26 cellular contexts compared by ENCODE assay signal in the genomic region with DNA sequence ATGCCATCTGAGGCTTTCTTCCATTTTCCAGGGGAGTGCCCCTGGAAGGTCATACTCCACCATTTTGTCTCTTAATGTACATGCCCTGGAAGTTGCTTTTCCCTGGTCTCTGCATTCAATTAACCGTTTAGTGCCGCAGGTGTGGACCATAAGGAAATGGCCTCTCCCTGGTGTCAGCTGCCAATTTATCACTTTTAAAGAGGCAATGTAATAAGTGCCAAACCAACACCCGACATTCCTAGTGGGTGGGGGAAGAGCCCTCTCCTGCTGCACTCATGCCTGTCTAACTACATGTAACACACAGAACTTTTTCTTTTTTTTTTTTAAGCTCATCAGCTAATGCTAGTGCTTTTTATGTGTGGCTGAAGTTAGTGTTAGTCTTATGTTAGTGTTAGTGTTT. TPM values are rescaled to one million over a fixed set of nuclear protein-coding genes. Genes with fewer than 3 reads are reported as not detected.
DNase-seq lines count a peak whose midpoint lies in the region; ATAC-seq, FAIRE-seq and TF ChIP-seq lines count a peak whose summit lies in the region.
"Had no signal": no experiment of that assay in that cellular context is flagged by ENCODE, and none has a peak within 500 bp of the region (broad histone marks: within the 10 kb centered on the region; RNA-seq: fewer than 3 reads in every experiment).

No MANE protein-coding gene starts in this region.

- no peak overlapping the region for H3K18ac ChIP-seq in H1 (ENCODE audit: extremely low read depth, low read length)

- WGBS in H1 (ENCODE audit: extremely low coverage in 1 of 2, insufficient coverage in 1 of 2, insufficient read length in 1 of 2, insufficient replicate concordance in 2 of 2, low coverage in 1 of 2, low lambda C conversion rate in 2 of 2, missing lambda C conversion rate in 1 of 2), 2 experiments: 89% methylated on average over 3 of the region's 3 CpGs; no CpG with 5 or more reads in 1 of the 2 experiments

- H3K4ac ChIP-seq in H1 (replicated peaks; ENCODE audit: insufficient read length, low read depth, low read length): no peak overlapping the region

- ATAC-seq in GM19351 (IDR thresholded peaks at IDR 0.05; ENCODE audit: unreplicated experiment): no peak
- ATAC-seq: activated CD8-positive, alpha-beta T cell treated with anti-CD3 and anti-CD28 coated beads, Interleukin-2, amount 10 ng/mL, durations not matched to agents 7 days and 5 days; body of pancreas; heart left ventricle; sciatic nerve had no signal

- H2AK5ac ChIP-seq in H1 (ENCODE audit: low read depth, low read length): no peak overlapping the region

- DNase-seq in HFFc6 (no peak), H1 (ENCODE audit: low read depth in 1 of 2, low spot score in 2 of 2) (no peak), AG20443 (ENCODE audit: low spot score) (no peak)
- DNase-seq in stimulated activated naive CD4-positive, alpha-beta T cell treated with Interleukin-2 at 50 U/mL for 16 hours (lab: John Stamatoyannopoulos, UW): no peak
- no peak for DNase-seq in stimulated activated CD4-positive, alpha-beta T cell treated with anti-CD3 and anti-CD28 coated beads, Interleukin-12 subunit alpha, Interleukin-12 subunit beta, amount 100 ng/mL, for 4 hours
- DNase-seq: activated CD4-positive, alpha-beta T cell treated with anti-CD3 and anti-CD28 coated beads for 1 hour; activated CD8-positive, alpha-beta T cell treated with anti-CD3 and anti-CD28 coated beads, Interleukin-2, amount 10 ng/mL, durations not matched to agents 7 days and 5 days; activated effector memory CD4-positive, alpha-beta T cell treated with anti-CD3 and anti-CD28 coated beads, Interleukin-2, amount 50 U/mL, for 16 hours; body of pancreas; CD4-positive, CD25-positive, alpha-beta regulatory T cell; effector CD4-positive, alpha-beta T cell; heart left ventricle; left ventricle myocardium inferior; NCI-H1436 treated with DMSO at 0.1 percent for 48 hours; NCI-H510A treated with DMSO at 0.1 percent for 48 hours; Peyer's patch; posterior cingulate gyrus; upper lobe of left lung had no signal

- POLR2A ChIA-PET in H1 (lab: Charles Lee; ENCODE audit: partially characterized antibody): interaction anchor here (0.6 to 1.3 kb wide), 6 partner anchors 8 to 851 kb away, joined by 3 to 7 read pairs (median 3); a partner anchor contains a TSS

- H3K4me1 ChIP-seq in ACC112 (ENCODE audit: control insufficient read depth, insufficient read depth, low read length, unreplicated experiment) (peaks cover 29% of the 10 kb centered on the region), H1 (replicated peaks in 1 of 4; ENCODE audit: control insufficient read depth in 3 of 4, insufficient read depth in 4 of 4, low read length in 3 of 4) (peaks cover under 1 to 7% (median 3%) of the 10 kb centered on the region in 4 experiments; a peak in 4 of 7 replicates), neutrophil (ENCODE audit: control insufficient read depth in 1 of 2, insufficient read depth in 1 of 2, low read depth in 1 of 2, low read length in 1 of 2) (peaks cover 97 to 98% of the 10 kb centered on the region in 2 experiments)
- H3K4me1 ChIP-seq: body of pancreas, Peyer's patch had no signal

- H2BK12ac ChIP-seq in H1 (ENCODE audit: low read depth, low read length): no peak overlapping the region

- peak overlapping the region in 1 of 2 experiments; percentile 37; a peak in 2 of 4 replicates for H3K4me2 ChIP-seq in H1 (ENCODE audit: insufficient read depth in 1 of 2, low read depth in 2 of 2, low read length in 2 of 2)
- H3K4me2 ChIP-seq: KMS-11 had no signal

- no peak overlapping the region; the same call in none of the 2 replicates for H3K27ac Mint-ChIP-seq in HFFc6
- H3K27ac Mint-ChIP-seq: activated CD8-positive, alpha-beta T cell treated with anti-CD3 and anti-CD28 coated beads, Interleukin-2, amount 10 ng/mL, durations not matched to agents 7 days and 5 days; nephron; T-helper 1 cell treated with Interleukin-12 subunit alpha and Interleukin-12 subunit beta and Interleukin-4 antibody, amounts not matched to agents 30 μg/mL and 1 μg/mL, for 36 hours had no signal

- TF ChIP-seq POLR2A in H1 (IDR thresholded peaks at IDR 0.05; ENCODE audit: control extremely low read depth in 1 of 2, low read depth in 2 of 2, low read length in 2 of 2): no peak

- H3K36me3 Mint-ChIP-seq in HFFc6 (ENCODE audit: low read depth): peaks cover 16% of the 10 kb centered on the region
- H3K36me3 Mint-ChIP-seq: CD4-positive, CD25-positive, alpha-beta regulatory T cell had no signal

- CTCF ChIA-PET in H1 (lab: Charles Lee; ENCODE audit: partially characterized antibody): interaction anchor here (0.5 to 2.0 kb wide), 8 partner anchors 9 to 1798 kb away, joined by 3 to 5 read pairs (median 4); a partner anchor contains a TSS

- H2BK20ac ChIP-seq in H1 (ENCODE audit: low read length): no peak overlapping the region

- H3K27me3 ChIP-seq in ACC112 (ENCODE audit: insufficient read depth, low read length): no peaks in the 10 kb centered on the region
- H3K27me3 ChIP-seq in H1 (replicated peaks in 1 of 4; ENCODE audit: control insufficient read depth in 3 of 4, extremely low read depth in 1 of 4, insufficient read depth in 3 of 4, low read length in 3 of 4): no peaks in the 10 kb centered on the region
- H3K27me3 ChIP-seq in neutrophil: no peaks in the 10 kb centered on the region
- H3K27me3 ChIP-seq: body of pancreas, heart left ventricle, Peyer's patch, upper lobe of left lung had no signal

- no peaks in the 10 kb centered on the region; a peak in 1 of 4 replicates for H3K9me3 ChIP-seq in H1 (ENCODE audit: insufficient read depth in 2 of 2, low read depth in 1 of 2, low read length in 1 of 2)
- no peaks in the 10 kb centered on the region for H3K9me3 ChIP-seq in neutrophil
- H3K9me3 ChIP-seq: body of pancreas, heart left ventricle, left ventricle myocardium inferior, Peyer's patch, upper lobe of left lung had no signal

- TF ChIP-seq CTCF in HFFc6 (IDR thresholded peaks at IDR 0.05) (no peak), H1 (IDR thresholded peaks at IDR 0.05; ENCODE audit: control extremely low read depth in 1 of 3, insufficient read depth in 1 of 3, low read depth in 1 of 3, low read length in 3 of 3) (no peak), neutrophil (IDR thresholded peaks at IDR 0.05) (no peak)

- no peaks in the 10 kb centered on the region for H3K79me2 ChIP-seq in ACC112 (ENCODE audit: control insufficient read depth, insufficient read depth, low read length, unreplicated experiment)
- H3K79me2 ChIP-seq in H1 (ENCODE audit: control insufficient read depth in 1 of 2, insufficient read depth in 2 of 2, low read length in 2 of 2): no peaks in the 10 kb centered on the region

- no peak overlapping the region for H4K5ac ChIP-seq in H1 (ENCODE audit: insufficient read length, low read depth, low read length)

- H4K8ac ChIP-seq in H1 (ENCODE audit: extremely low read depth, insufficient read depth, low read length): no peak overlapping the region

- H3K79me1 ChIP-seq in H1 (ENCODE audit: low read depth, low read length): no peaks in the 10 kb centered on the region

- H3K23me2 ChIP-seq in H1 (ENCODE audit: low read depth, low read length): no peaks in the 10 kb centered on the region; the same call in 1 of the 2 replicates

- H3K27ac ChIP-seq in ACC112 (ENCODE audit: low read depth, low read length) (peak overlapping the region; percentile 7; the same call in 1 of the 2 replicates), H1 (ENCODE audit: low read depth, low read length) (no peak overlapping the region), neutrophil (peak overlapping the region; percentile 91)
- H3K27ac ChIP-seq: body of pancreas, heart left ventricle, KMS-11, left ventricle myocardium inferior, Peyer's patch, upper lobe of left lung had no signal

- TF ChIP-seq EP300 in H1 (IDR thresholded peaks at IDR 0.05; ENCODE audit: borderline replicate concordance in 1 of 2, low read depth in 2 of 2, low read length in 2 of 2): no peak

- H3K4me1 Mint-ChIP-seq in HFFc6 (ENCODE audit: low read depth): peaks cover 55% of the 10 kb centered on the region
- H3K4me1 Mint-ChIP-seq: CD4-positive, CD25-positive, alpha-beta regulatory T cell had no signal

- H2BK15ac ChIP-seq in H1 (ENCODE audit: low read length): no peak overlapping the region

- H3K9me3 Mint-ChIP-seq in HFFc6: no peaks in the 10 kb centered on the region
- H3K9me3 Mint-ChIP-seq: T-helper 1 cell treated with Interleukin-12 subunit alpha and Interleukin-12 subunit beta and Interleukin-4 antibody, amounts not matched to agents 30 μg/mL and 1 μg/mL, for 36 hours had no signal

- H4K20me1 ChIP-seq in H1 (replicated peaks in 1 of 2; ENCODE audit: control insufficient read depth in 1 of 2, insufficient read depth in 2 of 2, low read length in 2 of 2): no peaks in the 10 kb centered on the region

- H3K4me3 ChIP-seq in ACC112 (ENCODE audit: low read depth, low read length): no peak overlapping the region
- no peak overlapping the region for H3K4me3 ChIP-seq in H1 (ENCODE audit: extremely low read depth in 1 of 4, insufficient read depth in 2 of 4, low read depth in 3 of 4, low read length in 4 of 4)
- H3K4me3 ChIP-seq in neutrophil (ENCODE audit: low read depth in 1 of 2, low read length in 1 of 2): no peak overlapping the region
- H3K4me3 ChIP-seq: body of pancreas, heart left ventricle, left ventricle myocardium inferior, Peyer's patch, upper lobe of left lung had no signal

- H2BK120ac ChIP-seq in H1 (replicated peaks; ENCODE audit: low read depth, low read length): no peak overlapping the region

- H3K56ac ChIP-seq in H1 (replicated peaks; ENCODE audit: insufficient read length, low read depth, low read length): no peak overlapping the region

- no peak overlapping the region for H4K91ac ChIP-seq in H1 (replicated peaks; ENCODE audit: insufficient read length, low read length)

- peak overlapping the region; percentile 44 for H3K4me3 Mint-ChIP-seq in HFFc6
- H3K4me3 Mint-ChIP-seq: activated CD8-positive, alpha-beta T cell treated with anti-CD3 and anti-CD28 coated beads, Interleukin-2, amount 10 ng/mL, durations not matched to agents 7 days and 5 days; CD4-positive, CD25-positive, alpha-beta regulatory T cell; nephron; T-helper 1 cell treated with Interleukin-12 subunit alpha and Interleukin-12 subunit beta and Interleukin-4 antibody, amounts not matched to agents 30 μg/mL and 1 μg/mL, for 36 hours had no signal

- no peak for TF ChIP-seq RAD21 in H1 (IDR thresholded peaks at IDR 0.05 in 1 of 2, conservative IDR thresholded peaks at IDR 0.05 in 1 of 2; ENCODE audit: low read depth in 2 of 2, low read length in 2 of 2)

- H2AFZ ChIP-seq in ACC112 (ENCODE audit: low read length, unreplicated experiment) (no peak overlapping the region), H1 (ENCODE audit: low read length) (0 out of 2 replicates have a peak overlapping the region, but pooled peaks have one; percentile 42)

- H3K36me3 ChIP-seq in ACC112 (ENCODE audit: insufficient read depth, low read length): no peaks in the 10 kb centered on the region
- H3K36me3 ChIP-seq in H1 (ENCODE audit: control insufficient read depth in 2 of 4, insufficient read depth in 4 of 4, low read length in 3 of 4): no peaks in the 10 kb centered on the region
- no peaks in the 10 kb centered on the region for H3K36me3 ChIP-seq in neutrophil
- H3K36me3 ChIP-seq: heart left ventricle, left ventricle myocardium inferior, Peyer's patch, upper lobe of left lung had no signal

- H3K27me3 Mint-ChIP-seq in HFFc6 (ENCODE audit: insufficient read depth): no peaks in the 10 kb centered on the region; the same call in none of the 2 replicates

- no peak overlapping the region for H3K9ac ChIP-seq in H1 (replicated peaks in 1 of 4; ENCODE audit: extremely low read depth in 1 of 4, low read depth in 3 of 4, low read length in 3 of 4)
- H3K9ac ChIP-seq: KMS-11 had no signal

- H3K14ac ChIP-seq in H1 (ENCODE audit: insufficient read length): no peak overlapping the region

- no peak for FAIRE-seq in H1 (lab: Jason Lieb, UNC)

- no peak overlapping the region for H2BK5ac ChIP-seq in H1 (ENCODE audit: low read depth, low read length)

- H3K23ac ChIP-seq in H1 (ENCODE audit: insufficient read length): no peak overlapping the region

RNA-seq across cellular contexts. Expression of a gene that starts 7.1 kb away (rescaled TPM):
- 1 to 10 TPM; 2.4 to 4.2 (median 2.8) TPM for total RNA-seq in HFFc6 (2021; fragmentation: NEBNext Ultra II Directional; extraction: Animal tissue kit (Norgen Biotek cat#: 25700))
- total RNA-seq in H1 (2021; fragmentation: NEBNext Ultra II Directional; extraction: Animal tissue kit (Norgen Biotek cat#: 25700)): 0.52 TPM in 1 of 2 replicates, not detected in the other
- 0.20 and 0.54 TPM in 2 replicates for polyA plus RNA-seq in H1 (2011; rRNA removed)
- 0.32 TPM for polyA plus RNA-seq in H1 (2011; cell fraction: cytosol; rRNA removed)
- polyA plus RNA-seq in H1 (2011; cell fraction: nucleus; rRNA removed): 0.53 TPM
- polyA plus RNA-seq in H1 (2012, experiment 1 of 2): 0.84 to 1.00 TPM (median 0.87 TPM) in 4 replicates
- polyA plus RNA-seq in H1 (2012, experiment 2 of 2): 0.52 TPM
- polyA plus RNA-seq in H1 (2013, experiment 1 of 2): 0.49 TPM
- polyA plus RNA-seq in H1 (2013, experiment 2 of 2): 0.39 TPM
- polyA minus RNA-seq in H1 (2011; rRNA and poly(A)+ RNA removed): 0.16 and 0.80 TPM in 2 replicates
- not detected for polyA minus RNA-seq in H1 (2011; cell fraction: cytosol; rRNA and poly(A)+ RNA removed)
- not detected for polyA minus RNA-seq in H1 (2011; cell fraction: nucleus; rRNA and poly(A)+ RNA removed)
- total RNA-seq: SK-MEL-5 had no signal

RNA-seq across cellular contexts. Expression of a gene that starts 14.1 kb away (rescaled TPM):
- 10 to 100 TPM; 26.0 to 36.2 (median 34.3) TPM for total RNA-seq in HFFc6 (2021; fragmentation: NEBNext Ultra II Directional; extraction: Animal tissue kit (Norgen Biotek cat#: 25700))
- total RNA-seq in H1 (2021; fragmentation: NEBNext Ultra II Directional; extraction: Animal tissue kit (Norgen Biotek cat#: 25700)): 21.9 and 23.7 TPM in 2 replicates
- polyA plus RNA-seq in H1 (2011; rRNA removed): 10.7 and 11.9 TPM in 2 replicates
- 16.0 TPM for polyA plus RNA-seq in H1 (2011; cell fraction: cytosol; rRNA removed)
- 10.3 TPM for polyA plus RNA-seq in H1 (2011; cell fraction: nucleus; rRNA removed)
- polyA plus RNA-seq in H1 (2012, experiment 1 of 2): 15.2 to 33.0 TPM (median 21.7 TPM) in 4 replicates
- 11.6 TPM for polyA plus RNA-seq in H1 (2012, experiment 2 of 2)
- polyA plus RNA-seq in H1 (2013, experiment 1 of 2): 45.1 TPM
- polyA plus RNA-seq in H1 (2013, experiment 2 of 2): 44.9 TPM
- polyA minus RNA-seq in H1 (2011; rRNA and poly(A)+ RNA removed): 2.7 and 7.3 TPM in 2 replicates
- 8.1 TPM for polyA minus RNA-seq in H1 (2011; cell fraction: cytosol; rRNA and poly(A)+ RNA removed)
- 14.7 TPM for polyA minus RNA-seq in H1 (2011; cell fraction: nucleus; rRNA and poly(A)+ RNA removed)

RNA-seq across cellular contexts. Expression of a gene that starts 40.6 kb away (rescaled TPM):
- 10 to 100 TPM; 35.8 to 40.5 (median 37.2) TPM for total RNA-seq in HFFc6 (2021; fragmentation: NEBNext Ultra II Directional; extraction: Animal tissue kit (Norgen Biotek cat#: 25700))
- total RNA-seq in H1 (2021; fragmentation: NEBNext Ultra II Directional; extraction: Animal tissue kit (Norgen Biotek cat#: 25700)): 62.7 and 62.8 TPM in 2 replicates
- polyA plus RNA-seq in H1 (2011; rRNA removed): 26.5 and 34.6 TPM in 2 replicates
- 37.0 TPM for polyA plus RNA-seq in H1 (2011; cell fraction: cytosol; rRNA removed)
- polyA plus RNA-seq in H1 (2011; cell fraction: nucleus; rRNA removed): 18.9 TPM
- polyA plus RNA-seq in H1 (2012, experiment 1 of 2): 33.3 to 44.9 TPM (median 40.0 TPM) in 4 replicates
- 3.5 TPM for polyA plus RNA-seq in H1 (2012, experiment 2 of 2)
- 25.0 TPM for polyA plus RNA-seq in H1 (2013, experiment 1 of 2)
- polyA plus RNA-seq in H1 (2013, experiment 2 of 2): 24.1 TPM
- 52.5 and 53.5 TPM in 2 replicates for polyA minus RNA-seq in H1 (2011; rRNA and poly(A)+ RNA removed)
- 43.4 TPM for polyA minus RNA-seq in H1 (2011; cell fraction: cytosol; rRNA and poly(A)+ RNA removed)
- polyA minus RNA-seq in H1 (2011; cell fraction: nucleus; rRNA and poly(A)+ RNA removed): 117 TPM
